In genomic region chr11:32374261-32374711, GRCh38 we compare ENCODE assay signal across 8 cellular contexts.
DNase-seq lines count a peak whose midpoint lies in the region; ATAC-seq, FAIRE-seq and TF ChIP-seq lines count a peak whose summit lies in the region.

No MANE protein-coding gene starts in this region.

- no peaks in the 10 kb centered on the region for H3K4me1 ChIP-seq in thyroid gland

- H3K9me3 ChIP-seq in thyroid gland = no peaks in the 10 kb centered on the region

- 37 to 48% methylated on average over 13 of the region's 13 CpGs for whole genome bisulfite sequencing in thyroid gland, 2 donors

- no peak for TF ChIP-seq POLR2A in thyroid gland (IDR thresholded peaks at IDR 0.05)

- no peak for ATAC-seq in omental fat pad (ENCODE audit: low FRiP score)
- ATAC-seq in HG02973 (IDR thresholded peaks at IDR 0.05; ENCODE audit: unreplicated experiment) = no peak

- H3K27ac ChIP-seq in thyroid gland = no peak overlapping the region

- peak; percentile 60 for TF ChIP-seq CTCF in fibroblast of villous mesenchyme (IDR thresholded peaks at IDR 0.05; ENCODE audit: insufficient read depth, low read depth, low read length)
- peak in 4 of 6 experiments; percentile 19 to 46 (median 42) for TF ChIP-seq CTCF in thyroid gland (IDR thresholded peaks at IDR 0.05)
- no peak for TF ChIP-seq CTCF in omental fat pad (IDR thresholded peaks at IDR 0.05)

- intact Hi-C loops in thyroid gland (cut with DNase I) = no loop called here

- no peaks in the 10 kb centered on the region for H3K27me3 ChIP-seq in thyroid gland

- peak; percentile 71 for FAIRE-seq in HTR-8/SVneo (lab: Jason Lieb, UNC)

- no peak overlapping the region for H3K4me3 ChIP-seq in fibroblast of villous mesenchyme (ENCODE audit: low read depth, low read length)
- H3K4me3 ChIP-seq in thyroid gland (replicated peaks in 1 of 3) = no peak overlapping the region

- peak; percentile 52 for DNase-seq in 8988T
- DNase-seq in GDM1 (lab: John Stamatoyannopoulos, UW) = peak; percentile 80
- DNase-seq in HTR-8/SVneo (ENCODE audit: insufficient read length, low spot score) = no peak
- DNase-seq in SKM-1 treated with dmso at 0.1 percent for 144 hours (lab: John Stamatoyannopoulos, UW; ENCODE audit: unreplicated experiment) = peak; percentile 83
- DNase-seq in fibroblast of villous mesenchyme (ENCODE audit: low read depth) = peak; percentile 30
- peak; percentile 19 to 41 for DNase-seq in thyroid gland
- DNase-seq in omental fat pad (ENCODE audit: low spot score) = no peak

- no peaks in the 10 kb centered on the region for H3K36me3 ChIP-seq in thyroid gland

Comparison
In these comparisons a context has a peak if more than half of its experiments do, and no peak if none do; other contexts are left out.
1. DNase-seq: peak in 8988T (single experiment), GDM1 (single experiment), SKM-1 treated with dmso at 0.1 percent for 144 hours (single experiment), fibroblast of villous mesenchyme (single experiment) and thyroid gland (2 of 2); none in HTR-8/SVneo (single experiment) and omental fat pad (single experiment).
2. CTCF ChIP-seq: peak in fibroblast of villous mesenchyme (single experiment) and thyroid gland (4 of 6); none in omental fat pad (0 of 3).